35 cellular contexts compared by ENCODE assay signal in the genomic region with DNA sequence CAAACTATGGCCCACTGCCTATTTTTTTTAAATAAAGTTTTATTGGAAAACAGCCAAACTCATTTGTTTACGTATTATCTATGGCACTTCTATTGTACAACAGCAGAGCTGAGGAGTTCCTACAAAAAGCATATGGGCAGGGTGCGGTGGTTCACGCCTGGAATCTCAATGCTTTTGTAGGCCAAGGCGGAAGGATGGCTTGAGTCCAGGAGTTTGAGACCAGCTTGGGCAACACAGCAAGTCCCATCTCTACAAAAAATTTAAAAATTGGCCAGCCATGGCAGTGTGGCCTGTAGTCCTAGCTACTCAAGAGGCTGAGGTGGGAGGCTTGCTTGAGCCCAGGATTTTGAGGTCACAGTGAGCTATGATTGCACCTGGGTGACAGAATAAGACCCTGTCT.
"Had no signal": no experiment of that assay in that cellular context is flagged by ENCODE, and none has a peak within 500 bp of the region (broad histone marks: within the 10 kb centered on the region; RNA-seq: fewer than 3 reads in every experiment).

No MANE protein-coding gene starts in this region.

- H3K4me1 Mint-ChIP-seq: activated CD4-positive, alpha-beta memory T cell treated with anti-CD3 and anti-CD28 coated beads, Interleukin-2, amount 10 ng/mL, durations not matched to agents 7 days and 5 days; activated CD4-positive, alpha-beta T cell treated with anti-CD3 and anti-CD28 coated beads for 36 hours; activated CD4-positive, alpha-beta T cell treated with anti-CD3 and anti-CD28 coated beads, Interleukin-2, amount 10 ng/mL, durations not matched to agents 7 days and 5 days; activated CD8-positive, alpha-beta memory T cell treated with anti-CD3 and anti-CD28 coated beads, Interleukin-2, amount 10 ng/mL, durations not matched to agents 7 days and 5 days; activated naive CD4-positive, alpha-beta T cell treated with anti-CD3 and anti-CD28 coated beads, Interleukin-2, amount 10 ng/mL, durations not matched to agents 7 days and 5 days; activated naive CD4-positive, alpha-beta T cell treated with anti-CD3 and anti-CD28 coated beads, Interleukin-2, amount 50 U/mL, for 24 hours; activated naive CD8-positive, alpha-beta T cell treated with anti-CD3 and anti-CD28 coated beads, Interleukin-2, amount 10 ng/mL, durations not matched to agents 7 days and 5 days; activated naive CD8-positive, alpha-beta T cell treated with anti-CD3 and anti-CD28 coated beads, Interleukin-2, amount 50 U/mL, for 24 hours; central memory CD8-positive, alpha-beta T cell had no signal

- H3K27me3 ChIP-seq: ascending aorta, cardiac muscle cell had no signal

- DNase-seq: activated CD4-positive, alpha-beta memory T cell treated with anti-CD3 and anti-CD28 coated beads, Interleukin-2, amount 10 ng/mL, durations not matched to agents 7 days and 5 days; activated CD4-positive, alpha-beta T cell treated with anti-CD3 and anti-CD28 coated beads for 1 hour; activated CD4-positive, alpha-beta T cell treated with anti-CD3 and anti-CD28 coated beads for 36 hours; activated CD4-positive, alpha-beta T cell treated with anti-CD3 and anti-CD28 coated beads for 48 hours; activated CD4-positive, alpha-beta T cell treated with anti-CD3 and anti-CD28 coated beads, Interleukin-2, amount 10 ng/mL, durations not matched to agents 7 days and 5 days; activated CD4-positive, alpha-beta T cell treated with anti-CD3 and anti-CD28 coated beads, Interleukin-2, amount 50 U/mL, for 48 hours; activated CD4-positive, CD25-positive, alpha-beta regulatory T cell; activated CD8-positive, alpha-beta memory T cell treated with anti-CD3 and anti-CD28 coated beads for 24 hours; activated CD8-positive, alpha-beta memory T cell treated with anti-CD3 and anti-CD28 coated beads, Interleukin-2, amount 10 ng/mL, durations not matched to agents 7 days and 5 days; activated CD8-positive, alpha-beta memory T cell treated with anti-CD3 and anti-CD28 coated beads, Interleukin-2, amount 50 U/mL, for 48 hours; activated CD8-positive, alpha-beta T cell treated with anti-CD3 and anti-CD28 coated beads, Interleukin-2, amount 10 ng/mL, durations not matched to agents 7 days and 5 days; activated effector memory CD4-positive, alpha-beta T cell treated with Interleukin-2 at 50 U/mL for 16 hours; activated gamma-delta T cell; activated naive CD4-positive, alpha-beta T cell treated with anti-CD3 and anti-CD28 coated beads, Interleukin-2, amount 10 ng/mL, durations not matched to agents 7 days and 5 days; activated naive CD4-positive, alpha-beta T cell treated with Interleukin-2 at 50 U/mL for 16 hours; activated naive CD8-positive, alpha-beta T cell treated with anti-CD3 and anti-CD28 coated beads, Interleukin-2, amount 10 ng/mL, durations not matched to agents 7 days and 5 days; activated naive CD8-positive, alpha-beta T cell treated with anti-CD3 and anti-CD28 coated beads, Interleukin-2, amount 50 U/mL, for 24 hours; activated T-cell treated with anti-CD3 and anti-CD28 coated beads, Interleukin-2, amount 50 U/mL, for 24 hours; activated T-cell treated with anti-CD3 and anti-CD28 coated beads, Interleukin-2, amount 50 U/mL, for 48 hours; anterior cingulate cortex; T-helper 1 cell; T-helper 2 cell; T-helper 9 cell; WERI-Rb-1 had no signal

- ATAC-seq: activated CD4-positive, alpha-beta T cell treated with anti-CD3 and anti-CD28 coated beads for 36 hours; activated CD4-positive, CD25-positive, alpha-beta regulatory T cell treated with anti-CD3 and anti-CD28 coated beads, Interleukin-2, amount 50 U/mL, for 24 hours; activated CD8-positive, alpha-beta memory T cell treated with anti-CD3 and anti-CD28 coated beads, Interleukin-2, amount 10 ng/mL, durations not matched to agents 7 days and 5 days; activated CD8-positive, alpha-beta T cell treated with anti-CD3 and anti-CD28 coated beads, Interleukin-2, amount 10 ng/mL, durations not matched to agents 7 days and 5 days; activated naive CD8-positive, alpha-beta T cell treated with anti-CD3 and anti-CD28 coated beads, Interleukin-2, amount 50 U/mL, for 24 hours; WTC11 had no signal

- H3K27ac ChIP-seq: ascending aorta, cardiac muscle cell, WERI-Rb-1 had no signal

- H3K36me3 ChIP-seq: ascending aorta, cardiac muscle cell, WERI-Rb-1 had no signal

- H3K4me1 ChIP-seq: ascending aorta had no signal

- H3K27ac Mint-ChIP-seq: activated CD4-positive, alpha-beta memory T cell treated with anti-CD3 and anti-CD28 coated beads, Interleukin-2, amount 10 ng/mL, durations not matched to agents 7 days and 5 days; activated CD4-positive, alpha-beta T cell treated with anti-CD3 and anti-CD28 coated beads for 36 hours; activated CD4-positive, alpha-beta T cell treated with anti-CD3 and anti-CD28 coated beads, Interleukin-2, amount 10 ng/mL, durations not matched to agents 7 days and 5 days; activated CD8-positive, alpha-beta memory T cell treated with anti-CD3 and anti-CD28 coated beads, Interleukin-2, amount 10 ng/mL, durations not matched to agents 7 days and 5 days; activated CD8-positive, alpha-beta T cell treated with anti-CD3 and anti-CD28 coated beads, Interleukin-2, amount 10 ng/mL, durations not matched to agents 7 days and 5 days; activated naive CD4-positive, alpha-beta T cell treated with anti-CD3 and anti-CD28 coated beads, Interleukin-2, amount 10 ng/mL, durations not matched to agents 7 days and 5 days; activated naive CD4-positive, alpha-beta T cell treated with anti-CD3 and anti-CD28 coated beads, Interleukin-2, amount 50 U/mL, for 24 hours; activated naive CD8-positive, alpha-beta T cell; activated naive CD8-positive, alpha-beta T cell treated with anti-CD3 and anti-CD28 coated beads, Interleukin-2, amount 10 ng/mL, durations not matched to agents 7 days and 5 days; activated naive CD8-positive, alpha-beta T cell treated with anti-CD3 and anti-CD28 coated beads, Interleukin-2, amount 50 U/mL, for 24 hours; activated T-cell treated with anti-CD3 and anti-CD28 coated beads, Interleukin-2, amount 50 U/mL, for 24 hours; activated T-helper 2 cell treated with anti-CD3 and anti-CD28 coated beads, Interferon-gamma antibody, Interleukin-2, Interleukin-4, amounts not matched to agents 10 μg/mL and 5 μg/mL and 100 μg/mL, durations not matched to agents 14 hours and 24 hours and 36 hours; brain; T-helper 1 cell treated with Interleukin-12 subunit alpha and Interleukin-12 subunit beta and Interleukin-4 antibody, amounts not matched to agents 30 μg/mL and 1 μg/mL, for 36 hours; T-helper 2 cell treated with Interferon-gamma antibody and Interleukin-4, amounts not matched to agents 5 μg/mL and 100 μg/mL, for 36 hours; WTC11 had no signal

- H3K27me3 Mint-ChIP-seq: activated naive CD8-positive, alpha-beta T cell; activated T-cell treated with anti-CD3 and anti-CD28 coated beads, Interleukin-2, amount 50 U/mL, for 24 hours had no signal

- H3K9me3 Mint-ChIP-seq: activated CD4-positive, alpha-beta memory T cell treated with anti-CD3 and anti-CD28 coated beads, Interleukin-2, amount 10 ng/mL, durations not matched to agents 7 days and 5 days; activated CD4-positive, alpha-beta T cell treated with anti-CD3 and anti-CD28 coated beads, Interleukin-2, amount 10 ng/mL, durations not matched to agents 7 days and 5 days; activated naive CD4-positive, alpha-beta T cell treated with anti-CD3 and anti-CD28 coated beads, Interleukin-2, amount 10 ng/mL, durations not matched to agents 7 days and 5 days; activated naive CD4-positive, alpha-beta T cell treated with anti-CD3 and anti-CD28 coated beads, Interleukin-2, amount 50 U/mL, for 24 hours; activated naive CD8-positive, alpha-beta T cell treated with anti-CD3 and anti-CD28 coated beads, Interleukin-2, amount 10 ng/mL, durations not matched to agents 7 days and 5 days; activated naive CD8-positive, alpha-beta T cell treated with anti-CD3 and anti-CD28 coated beads, Interleukin-2, amount 50 U/mL, for 24 hours; activated T-cell treated with anti-CD3 and anti-CD28 coated beads, Interleukin-2, amount 50 U/mL, for 24 hours; activated T-helper 2 cell treated with anti-CD3 and anti-CD28 coated beads, Interferon-gamma antibody, Interleukin-2, Interleukin-4, amounts not matched to agents 10 μg/mL and 5 μg/mL and 100 μg/mL, durations not matched to agents 14 hours and 24 hours and 36 hours; brain; central memory CD8-positive, alpha-beta T cell; T-helper 1 cell treated with Interleukin-12 subunit alpha and Interleukin-12 subunit beta and Interleukin-4 antibody, amounts not matched to agents 30 μg/mL and 1 μg/mL, for 36 hours; T-helper 2 cell treated with Interferon-gamma antibody and Interleukin-4, amounts not matched to agents 5 μg/mL and 100 μg/mL, for 36 hours; WTC11 had no signal

- H3K36me3 Mint-ChIP-seq: activated CD8-positive, alpha-beta memory T cell treated with anti-CD3 and anti-CD28 coated beads, Interleukin-2, amount 10 ng/mL, durations not matched to agents 7 days and 5 days; activated naive CD4-positive, alpha-beta T cell treated with anti-CD3 and anti-CD28 coated beads, Interleukin-2, amount 10 ng/mL, durations not matched to agents 7 days and 5 days; activated naive CD4-positive, alpha-beta T cell treated with anti-CD3 and anti-CD28 coated beads, Interleukin-2, amount 50 U/mL, for 24 hours; activated naive CD8-positive, alpha-beta T cell; activated naive CD8-positive, alpha-beta T cell treated with anti-CD3 and anti-CD28 coated beads, Interleukin-2, amount 10 ng/mL, durations not matched to agents 7 days and 5 days; brain; WTC11 had no signal

- H3K4me3 ChIP-seq: ascending aorta, cardiac muscle cell had no signal

- H3K4me3 Mint-ChIP-seq: activated CD4-positive, alpha-beta memory T cell treated with anti-CD3 and anti-CD28 coated beads, Interleukin-2, amount 10 ng/mL, durations not matched to agents 7 days and 5 days; activated CD4-positive, alpha-beta T cell treated with anti-CD3 and anti-CD28 coated beads for 36 hours; activated CD4-positive, alpha-beta T cell treated with anti-CD3 and anti-CD28 coated beads, Interleukin-2, amount 10 ng/mL, durations not matched to agents 7 days and 5 days; activated CD8-positive, alpha-beta memory T cell treated with anti-CD3 and anti-CD28 coated beads, Interleukin-2, amount 10 ng/mL, durations not matched to agents 7 days and 5 days; activated CD8-positive, alpha-beta T cell treated with anti-CD3 and anti-CD28 coated beads, Interleukin-2, amount 10 ng/mL, durations not matched to agents 7 days and 5 days; activated naive CD4-positive, alpha-beta T cell treated with anti-CD3 and anti-CD28 coated beads, Interleukin-2, amount 10 ng/mL, durations not matched to agents 7 days and 5 days; activated naive CD4-positive, alpha-beta T cell treated with anti-CD3 and anti-CD28 coated beads, Interleukin-2, amount 50 U/mL, for 24 hours; activated naive CD8-positive, alpha-beta T cell; activated naive CD8-positive, alpha-beta T cell treated with anti-CD3 and anti-CD28 coated beads, Interleukin-2, amount 10 ng/mL, durations not matched to agents 7 days and 5 days; activated naive CD8-positive, alpha-beta T cell treated with anti-CD3 and anti-CD28 coated beads, Interleukin-2, amount 50 U/mL, for 24 hours; activated T-cell treated with anti-CD3 and anti-CD28 coated beads, Interleukin-2, amount 50 U/mL, for 24 hours; brain; central memory CD8-positive, alpha-beta T cell; T-helper 1 cell treated with Interleukin-12 subunit alpha and Interleukin-12 subunit beta and Interleukin-4 antibody, amounts not matched to agents 30 μg/mL and 1 μg/mL, for 36 hours; T-helper 2 cell treated with Interferon-gamma antibody and Interleukin-4, amounts not matched to agents 5 μg/mL and 100 μg/mL, for 36 hours; WTC11 had no signal

- H3K9me3 ChIP-seq: ascending aorta had no signal
